10 cellular contexts compared by ENCODE assay signal in the genomic region with DNA sequence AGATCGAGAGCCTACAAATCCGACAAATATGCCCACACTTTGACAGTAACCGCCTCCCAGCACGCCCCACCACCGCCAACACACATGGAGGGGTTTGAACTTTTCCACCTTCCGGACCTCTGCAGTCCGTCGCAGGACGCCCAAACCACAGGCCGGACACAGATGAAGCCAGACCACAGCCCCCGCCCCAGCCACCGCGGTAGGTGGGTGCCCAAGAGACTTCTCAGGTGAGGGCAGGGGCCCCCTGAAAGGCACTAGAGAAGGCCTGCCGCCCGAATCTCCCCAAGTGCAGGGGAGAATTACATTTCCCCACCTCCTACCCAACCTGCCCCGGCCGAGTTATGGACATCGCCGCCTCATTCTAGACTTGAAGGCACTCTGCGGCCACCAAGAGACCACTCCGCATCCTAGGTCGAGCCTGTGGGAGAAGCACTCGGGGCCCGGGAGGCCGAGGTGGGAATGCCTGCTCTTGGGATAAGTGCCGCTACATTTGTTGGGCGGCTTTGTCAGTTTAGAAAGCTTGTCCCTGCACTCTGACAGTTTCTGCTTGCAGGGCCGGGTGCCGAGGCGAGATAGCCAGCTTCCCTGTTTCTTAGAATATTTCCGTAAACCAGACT. TPM values are rescaled to one million over a fixed set of nuclear protein-coding genes. Genes with fewer than 3 reads are reported as not detected.
DNase-seq lines count a peak whose midpoint lies in the region; ATAC-seq and TF ChIP-seq lines count a peak whose summit lies in the region.
"Had no signal": no experiment of that assay in that cellular context is flagged by ENCODE, and none has a peak within 500 bp of the region (broad histone marks: within the 10 kb centered on the region; RNA-seq: fewer than 3 reads in every experiment).

No MANE protein-coding gene starts in this region.

- POLR2A ChIA-PET in CD4-positive, alpha-beta memory T cell (lab: Charles Lee; ENCODE audit: partially characterized antibody) = no interaction called here

- DNase-seq in CD4-positive, alpha-beta memory T cell = no peak
- no peak for DNase-seq in effector memory CD4-positive, alpha-beta T cell
- no peak for DNase-seq in natural killer cell treated with Interleukin-12 subunit alpha and Interleukin-12 subunit beta and Interleukin-15 and Interleukin-18, amount 100 ng/mL, for 72 hours (ENCODE audit: low spot score)
- DNase-seq in activated gamma-delta T cell treated with Interleukin-2 at 50 U/mL for 16 hours (no peak), NCI-H526 (lab: John Stamatoyannopoulos, UW) (no peak), breast epithelium (ENCODE audit: low spot score in 2 of 2) (no peak)
- DNase-seq: stimulated activated CD4-positive, alpha-beta T cell treated with anti-CD3 and anti-CD28 coated beads, Interleukin-4, amount 100 ng/mL, for 24 hours had no signal

- no peak overlapping the region for H3K27ac ChIP-seq in CD4-positive, alpha-beta memory T cell (ENCODE audit: low read depth, low read length)
- H3K27ac ChIP-seq in effector memory CD4-positive, alpha-beta T cell (ENCODE audit: insufficient read depth, low read length, poor library complexity, severe bottlenecking) = no peak overlapping the region
- H3K27ac ChIP-seq in breast epithelium = peak overlapping the region in 1 of 2 donors; percentile 83

- peaks cover 4 to 27% (median 19%) of the 10 kb centered on the region in 4 donors for H3K4me1 Mint-ChIP-seq in CD4-positive, alpha-beta memory T cell
- H3K4me1 Mint-ChIP-seq in natural killer cell treated with Interleukin-12 subunit alpha and Interleukin-12 subunit beta and Interleukin-15 and Interleukin-18, amount 100 ng/mL, for 72 hours (ENCODE audit: low read depth in 2 of 2) = peaks cover 8 to 23% of the 10 kb centered on the region in 2 donors

- no peak for TF ChIP-seq CTCF in breast epithelium (IDR thresholded peaks at IDR 0.05)

- ATAC-seq in HG03432 (IDR thresholded peaks at IDR 0.05; ENCODE audit: unreplicated experiment) (peak; percentile 1), HG03045 (IDR thresholded peaks at IDR 0.05; ENCODE audit: unreplicated experiment) (no peak)
- ATAC-seq in natural killer cell treated with Interleukin-12 subunit alpha and Interleukin-12 subunit beta and Interleukin-15 and Interleukin-18, amount 100 ng/mL, for 72 hours = no peak

- H3K27me3 Mint-ChIP-seq in CD4-positive, alpha-beta memory T cell = peaks cover 61 to 77% of the 10 kb centered on the region in 2 donors
- peaks cover 51 to 65% of the 10 kb centered on the region in 2 donors for H3K27me3 Mint-ChIP-seq in natural killer cell treated with Interleukin-12 subunit alpha and Interleukin-12 subunit beta and Interleukin-15 and Interleukin-18, amount 100 ng/mL, for 72 hours

- CTCF ChIA-PET in CD4-positive, alpha-beta memory T cell (lab: Charles Lee; ENCODE audit: partially characterized antibody) = interaction anchor here (1.9 kb wide), 1 partner anchor 88 kb away, joined by 7 read pairs; no protein-coding TSS in a partner anchor

- peaks cover 0 to 10% (median 3%) of the 10 kb centered on the region in 8 donors for H3K9me3 Mint-ChIP-seq in CD4-positive, alpha-beta memory T cell
- no peaks in the 10 kb centered on the region for H3K9me3 Mint-ChIP-seq in natural killer cell treated with Interleukin-12 subunit alpha and Interleukin-12 subunit beta and Interleukin-15 and Interleukin-18, amount 100 ng/mL, for 72 hours

- peak overlapping the region in 1 of 7 donors; percentile 74 for H3K27ac Mint-ChIP-seq in CD4-positive, alpha-beta memory T cell
- no peak overlapping the region for H3K27ac Mint-ChIP-seq in natural killer cell treated with Interleukin-12 subunit alpha and Interleukin-12 subunit beta and Interleukin-15 and Interleukin-18, amount 100 ng/mL, for 72 hours

- peak overlapping the region; percentile 38 to 88 (median 84) for H3K4me3 Mint-ChIP-seq in CD4-positive, alpha-beta memory T cell
- H3K4me3 Mint-ChIP-seq in natural killer cell treated with Interleukin-12 subunit alpha and Interleukin-12 subunit beta and Interleukin-15 and Interleukin-18, amount 100 ng/mL, for 72 hours = peak overlapping the region; percentile 62

- no peaks in the 10 kb centered on the region for H3K9me3 ChIP-seq in CD4-positive, alpha-beta memory T cell (ENCODE audit: control insufficient read depth in 1 of 2, low read length in 2 of 2)
- H3K9me3 ChIP-seq in effector memory CD4-positive, alpha-beta T cell (ENCODE audit: control insufficient read depth, low read length) = no peaks in the 10 kb centered on the region
- H3K9me3 ChIP-seq in breast epithelium = no peaks in the 10 kb centered on the region

- H3K36me3 ChIP-seq in CD4-positive, alpha-beta memory T cell (ENCODE audit: insufficient read depth, low read length) = no peaks in the 10 kb centered on the region
- no peaks in the 10 kb centered on the region for H3K36me3 ChIP-seq in effector memory CD4-positive, alpha-beta T cell (ENCODE audit: control insufficient read depth, insufficient read depth, low read length)
- H3K36me3 ChIP-seq in breast epithelium = no peaks in the 10 kb centered on the region

- peaks cover 55% of the 10 kb centered on the region for H3K27me3 ChIP-seq in CD4-positive, alpha-beta memory T cell (ENCODE audit: insufficient read depth, low read length)
- H3K27me3 ChIP-seq in effector memory CD4-positive, alpha-beta T cell (replicated peaks; ENCODE audit: control insufficient read depth, insufficient read depth, low read length, poor library complexity, severe bottlenecking) = peaks cover 62% of the 10 kb centered on the region
- H3K27me3 ChIP-seq in breast epithelium = peaks cover 0 to 56% of the 10 kb centered on the region in 2 donors

- no peak for TF ChIP-seq POLR2A in breast epithelium (IDR thresholded peaks at IDR 0.05)

- peaks cover 26% of the 10 kb centered on the region for H3K4me1 ChIP-seq in CD4-positive, alpha-beta memory T cell (ENCODE audit: insufficient read depth, low read length)
- peaks cover 23% of the 10 kb centered on the region for H3K4me1 ChIP-seq in effector memory CD4-positive, alpha-beta T cell (ENCODE audit: control insufficient read depth, insufficient read depth, low read length, poor library complexity, severe bottlenecking)
- no peaks in the 10 kb centered on the region for H3K4me1 ChIP-seq in breast epithelium

- peak overlapping the region in 1 of 2 donors; percentile 46 for H3K4me3 ChIP-seq in CD4-positive, alpha-beta memory T cell (ENCODE audit: low read length in 2 of 2)
- H3K4me3 ChIP-seq in effector memory CD4-positive, alpha-beta T cell (ENCODE audit: insufficient read depth, low read depth, low read length, poor library complexity, severe bottlenecking) = peak overlapping the region; percentile 66
- peak overlapping the region in 1 of 3 donors; percentile 70 for H3K4me3 ChIP-seq in breast epithelium
- H3K4me3 ChIP-seq: lung had no signal

- intact Hi-C loops in CD4-positive, alpha-beta memory T cell (cut with micrococcal nuclease) = loop anchor here (5.0 kb wide), 1 partner anchor 176 kb away; a partner anchor contains a TSS
- intact Hi-C loops in breast epithelium (cut with DNase I; ENCODE audit: low total_unique reads) = no loop called here

- no peaks in the 10 kb centered on the region for H3K36me3 Mint-ChIP-seq in CD4-positive, alpha-beta memory T cell
- H3K36me3 Mint-ChIP-seq in natural killer cell treated with Interleukin-12 subunit alpha and Interleukin-12 subunit beta and Interleukin-15 and Interleukin-18, amount 100 ng/mL, for 72 hours = no peaks in the 10 kb centered on the region

RNA-seq across cellular contexts. Expression of a gene that starts 21.5 kb away (rescaled TPM):
- not detected for total RNA-seq in CD4-positive, alpha-beta memory T cell
- polyA plus RNA-seq in CD4-positive, alpha-beta memory T cell = not detected
- not detected for total RNA-seq in natural killer cell treated with Interleukin-12 subunit alpha and Interleukin-12 subunit beta and Interleukin-15 and Interleukin-18, amount 100 ng/mL, for 72 hours
- 10 to 100 TPM; 10.5 to 29.6 (median 12.8) TPM for total RNA-seq in breast epithelium

Comparison
In these comparisons a context has a peak if more than half of its experiments do, and no peak if none do; other contexts are left out.
1. RNA of a gene that starts 21.5 kb away (total RNA-seq): 10.5 to 29.6 TPM in breast epithelium; not detected in CD4-positive, alpha-beta memory T cell and not detected in natural killer cell treated with Interleukin-12 subunit alpha and Interleukin-12 subunit beta and Interleukin-15 and Interleukin-18, amount 100 ng/mL, for 72 hours; every median in the first group is over 10 times any median in the second.